Comparison of ENCODE assay signal across 24 cellular contexts in genomic region chr6:139257291-139257690, GRCh38. TPM values are rescaled to one million over a fixed set of nuclear protein-coding genes. Genes with fewer than 3 reads are reported as not detected.
DNase-seq lines count a peak whose midpoint lies in the region; ATAC-seq and TF ChIP-seq lines count a peak whose summit lies in the region.
"Had no signal": no experiment of that assay in that cellular context is flagged by ENCODE, and none has a peak within 500 bp of the region (broad histone marks: within the 10 kb centered on the region; RNA-seq: fewer than 3 reads in every experiment).

No MANE protein-coding gene starts in this region.

- no peak for TF ChIP-seq POLR2A in GM18505 (IDR thresholded peaks at IDR 0.05; ENCODE audit: borderline replicate concordance, extremely low read depth, insufficient read depth, insufficient read length)

- no peak for TF ChIP-seq CTCF in psoas muscle (IDR thresholded peaks at IDR 0.05)

- H3K9ac ChIP-seq in BLaER1 treated with 17β-estradiol and CSF1 and Interleukin-3, amounts not matched to agents 10 nM and 100 nM: no peak overlapping the region

- H3K9me3 Mint-ChIP-seq in activated CD4-positive, alpha-beta T cell treated with anti-CD3 and anti-CD28 coated beads, Interleukin-2, amount 10 ng/mL, durations not matched to agents 24 days and 14 days: no peaks in the 10 kb centered on the region
- no peaks in the 10 kb centered on the region for H3K9me3 Mint-ChIP-seq in T-cell
- no peaks in the 10 kb centered on the region for H3K9me3 Mint-ChIP-seq in activated T-cell treated with anti-CD3 and anti-CD28 coated beads, Interleukin-2, amount 50 U/mL, for 4 hours

- POLR2A ChIA-PET in T-cell (lab: Charles Lee): interaction anchor here (0.5 to 0.8 kb wide), 4 partner anchors 10 to 305 kb away, joined by 3 to 7 read pairs (median 4); no protein-coding TSS in a partner anchor

- no peak overlapping the region for H3K27ac Mint-ChIP-seq in activated CD4-positive, alpha-beta T cell treated with anti-CD3 and anti-CD28 coated beads, Interleukin-2, amount 10 ng/mL, durations not matched to agents 24 days and 14 days
- H3K27ac Mint-ChIP-seq in T-cell: peak overlapping the region; percentile 86 to 93
- H3K27ac Mint-ChIP-seq: CD14-positive monocyte had no signal

- 92 to 95% (median 92%) methylated on average over 3 of the region's 3 CpGs for WGBS in psoas muscle, 3 donors

- no peak overlapping the region for H3K4me3 ChIP-seq in BLaER1 treated with 17β-estradiol and CSF1 and Interleukin-3, amounts not matched to agents 10 nM and 100 nM
- H3K4me3 ChIP-seq in psoas muscle: no peak overlapping the region
- H3K4me3 ChIP-seq: GM12878, SJCRH30 had no signal

- peak overlapping the region; percentile 2 to 87 (median 55); a peak in 18 of 22 replicates for H3K4me2 ChIP-seq in BLaER1 treated with 17β-estradiol and CSF1 and Interleukin-3, amounts not matched to agents 10 nM and 100 nM

- H3K9me3 ChIP-seq in BLaER1 treated with 17β-estradiol and CSF1 and Interleukin-3, amounts not matched to agents 10 nM and 100 nM (replicated peaks in 1 of 11): no peaks in the 10 kb centered on the region; a peak in 1 of 22 replicates
- H3K9me3 ChIP-seq in psoas muscle: no peaks in the 10 kb centered on the region
- H3K9me3 ChIP-seq: Caco-2, SJCRH30 had no signal

- DNase-seq in activated CD4-positive, alpha-beta T cell treated with anti-CD3 and anti-CD28 coated beads, Interleukin-2, amount 10 ng/mL, durations not matched to agents 24 days and 14 days: peak; percentile 55
- DNase-seq in activated CD4-positive, alpha-beta T cell treated with anti-CD3 and anti-CD28 coated beads, Interleukin-2, amount 50 U/mL, for 1 hour: no peak
- DNase-seq in T-cell: no peak
- DNase-seq in psoas muscle: no peak
- no peak for DNase-seq in activated T-cell treated with anti-CD3 and anti-CD28 coated beads, Interleukin-2, amount 50 U/mL, for 4 hours
- DNase-seq: 8988T; Caco-2; DMS 273 treated with DMSO at 0.1 percent for 48 hours; DND-41; Kasumi-1; NCI-H1694; NCI-H2081; NCI-H2171; NCI-H524; NCI-H774; NK-92 treated with Interleukin-12 subunit alpha and Interleukin-12 subunit beta, amount 100 ng/mL, for 24 hours; SJCRH30 had no signal

- no peaks in the 10 kb centered on the region for H3K27me3 Mint-ChIP-seq in activated CD4-positive, alpha-beta T cell treated with anti-CD3 and anti-CD28 coated beads, Interleukin-2, amount 10 ng/mL, durations not matched to agents 24 days and 14 days
- H3K27me3 Mint-ChIP-seq in T-cell: no peaks in the 10 kb centered on the region
- no peaks in the 10 kb centered on the region for H3K27me3 Mint-ChIP-seq in activated T-cell treated with anti-CD3 and anti-CD28 coated beads, Interleukin-2, amount 50 U/mL, for 4 hours (ENCODE audit: low read depth)

- H3K27ac ChIP-seq in BLaER1 treated with 17β-estradiol and CSF1 and Interleukin-3, amounts not matched to agents 10 nM and 100 nM: 0 out of 22 replicates have a peak overlapping the region, but pooled peaks of 1 of the 11 experiments have one; percentile 38
- H3K27ac ChIP-seq in psoas muscle: peak overlapping the region; percentile 91
- H3K27ac ChIP-seq: SJCRH30 had no signal

- peaks cover 13 to 34% (median 23%) of the 10 kb centered on the region in 10 experiments for H3K4me1 ChIP-seq in BLaER1 treated with 17β-estradiol and CSF1 and Interleukin-3, amounts not matched to agents 10 nM and 100 nM
- H3K4me1 ChIP-seq in psoas muscle: peaks cover 14% of the 10 kb centered on the region
- H3K4me1 ChIP-seq: Caco-2, SJCRH30 had no signal

- ATAC-seq in T-cell (replicated peaks in 1 of 4): peak in 1 of 4 experiments; percentile 55
- no peak for ATAC-seq in psoas muscle
- no peak for ATAC-seq in activated T-cell treated with anti-CD3 and anti-CD28 coated beads, Interleukin-2, amount 50 U/mL, for 4 hours
- ATAC-seq in GM18505 (IDR thresholded peaks at IDR 0.05; ENCODE audit: unreplicated experiment): no peak
- ATAC-seq: Panc1 had no signal

- peaks cover 0 to 31% (median 19%) of the 10 kb centered on the region in 11 experiments; a peak in 12 of 22 replicates for H3K36me3 ChIP-seq in BLaER1 treated with 17β-estradiol and CSF1 and Interleukin-3, amounts not matched to agents 10 nM and 100 nM
- peaks cover 0 to 87% of the 10 kb centered on the region in 2 donors for H3K36me3 ChIP-seq in psoas muscle (ENCODE audit: insufficient read depth in 1 of 2, low read depth in 1 of 2)
- H3K36me3 ChIP-seq: SJCRH30 had no signal

- CTCF ChIA-PET in T-cell (lab: Charles Lee): interaction anchor here (0.6 to 1.4 kb wide), 6 partner anchors 35 to 441 kb away, joined by 3 to 5 read pairs (median 3); partner anchors contain the start of genes CITED2 (in 1 of the 2) and TXLNB (in 1 of the 2)

- H3K27me3 ChIP-seq in BLaER1 treated with 17β-estradiol and CSF1 and Interleukin-3, amounts not matched to agents 10 nM and 100 nM: no peaks in the 10 kb centered on the region
- no peaks in the 10 kb centered on the region for H3K27me3 ChIP-seq in psoas muscle (ENCODE audit: insufficient read depth in 3 of 3, low read length in 2 of 3)
- H3K27me3 ChIP-seq: SJCRH30 had no signal

- peaks cover 23% of the 10 kb centered on the region for H3K4me1 Mint-ChIP-seq in activated CD4-positive, alpha-beta T cell treated with anti-CD3 and anti-CD28 coated beads, Interleukin-2, amount 10 ng/mL, durations not matched to agents 24 days and 14 days
- peaks cover 31 to 49% (median 40%) of the 10 kb centered on the region in 3 donors for H3K4me1 Mint-ChIP-seq in T-cell
- peaks cover 36% of the 10 kb centered on the region for H3K4me1 Mint-ChIP-seq in activated T-cell treated with anti-CD3 and anti-CD28 coated beads, Interleukin-2, amount 50 U/mL, for 4 hours (ENCODE audit: low read depth)
- H3K4me1 Mint-ChIP-seq: CD14-positive monocyte had no signal

- no peak overlapping the region for H3K4me3 Mint-ChIP-seq in activated CD4-positive, alpha-beta T cell treated with anti-CD3 and anti-CD28 coated beads, Interleukin-2, amount 10 ng/mL, durations not matched to agents 24 days and 14 days
- no peak overlapping the region for H3K4me3 Mint-ChIP-seq in T-cell
- H3K4me3 Mint-ChIP-seq in activated T-cell treated with anti-CD3 and anti-CD28 coated beads, Interleukin-2, amount 50 U/mL, for 4 hours: no peak overlapping the region
- H3K4me3 Mint-ChIP-seq: CD14-positive monocyte had no signal

- intact Hi-C loops in activated CD4-positive, alpha-beta T cell treated with anti-CD3 and anti-CD28 coated beads, Interleukin-2, amount 10 ng/mL, durations not matched to agents 24 days and 14 days (cut with micrococcal nuclease): no loop called here
- intact Hi-C loops in psoas muscle (cut with DNase I): no loop called here

- H3K36me3 Mint-ChIP-seq in activated CD4-positive, alpha-beta T cell treated with anti-CD3 and anti-CD28 coated beads, Interleukin-2, amount 10 ng/mL, durations not matched to agents 24 days and 14 days (ENCODE audit: low read depth): no peaks in the 10 kb centered on the region
- peaks cover 18% of the 10 kb centered on the region for H3K36me3 Mint-ChIP-seq in T-cell
- H3K36me3 Mint-ChIP-seq in activated T-cell treated with anti-CD3 and anti-CD28 coated beads, Interleukin-2, amount 50 U/mL, for 4 hours (ENCODE audit: insufficient read depth): peaks cover 3% of the 10 kb centered on the region
- H3K36me3 Mint-ChIP-seq: CD14-positive monocyte had no signal

- H4K20me1 ChIP-seq in BLaER1 treated with 17β-estradiol and CSF1 and Interleukin-3, amounts not matched to agents 10 nM and 100 nM: no peaks in the 10 kb centered on the region

RNA-seq across cellular contexts. Expression of gene TXLNB, which starts 34.5 kb away (rescaled TPM):
- 0.09 TPM in 1 of 2 replicates, not detected in the other for total RNA-seq in activated CD4-positive, alpha-beta T cell treated with anti-CD3 and anti-CD28 coated beads, Interleukin-2, amount 10 ng/mL, durations not matched to agents 24 days and 14 days
- under 1 TPM; 0.41 to 0.92 (median 0.72) TPM for total RNA-seq in T-cell
- 100 to 1,000 TPM; 128 to 230 (median 158) TPM for total RNA-seq in psoas muscle
- polyA plus RNA-seq in psoas muscle: 10 to 100 TPM in 2 of 3 donors, 1 to 10 TPM in 1; 1.8 to 40.7 (median 32.1) TPM
- total RNA-seq in activated T-cell treated with anti-CD3 and anti-CD28 coated beads, Interleukin-2, amount 50 U/mL, for 4 hours: under 1 TPM in 2 of 3 donors, not detected in 1; 0.08 to 0.11 TPM
- total RNA-seq: Caco-2, H7, MCF 10A had no signal

Comparison
In these comparisons a context has a peak if more than half of its experiments do, and no peak if none do; other contexts are left out.
1. RNA of gene TXLNB, which starts 34.5 kb away (total RNA-seq): 128 to 230 TPM in psoas muscle; 0.41 to 0.92 TPM in T-cell, 0.09 TPM in activated CD4-positive, alpha-beta T cell treated with anti-CD3 and anti-CD28 coated beads, Interleukin-2, amount 10 ng/mL, durations not matched to agents 24 days and 14 days and 0.08 to 0.11 TPM in activated T-cell treated with anti-CD3 and anti-CD28 coated beads, Interleukin-2, amount 50 U/mL, for 4 hours; every median in the first group is over 10 times any median in the second.